8 cellular contexts compared by ENCODE assay signal in genomic region chr19:12994701-12995595, GRCh38. TPM values are rescaled to one million over a fixed set of nuclear protein-coding genes. Genes with fewer than 3 reads are reported as not detected.
DNase-seq lines count a peak whose midpoint lies in the region; ATAC-seq and TF ChIP-seq lines count a peak whose summit lies in the region.

TSS of gene NFIX (plus strand) at chr19:12995475. CDS start at chr19:12995838, 363 bp downstream.

- peaks cover 4% of the 10 kb centered on the region for H3K4me1 Mint-ChIP-seq in progenitor cell of endocrine pancreas (ENCODE audit: low read depth)

- H3K36me3 ChIP-seq in heart right ventricle: peaks cover 0 to 17% (median 7%) of the 10 kb centered on the region in 9 donors

- H3K27me3 ChIP-seq in heart right ventricle: peaks cover 0 to 11% (median 0%) of the 10 kb centered on the region in 7 donors

- ATAC-seq in heart right ventricle: peak; percentile 15 to 65 (median 33)

- peak within 1 kb of the TSS; percentile 70 to 95 (median 87) for H3K4me3 ChIP-seq in heart right ventricle

- H3K4me1 ChIP-seq in heart right ventricle: peaks cover 9 to 26% (median 19%) of the 10 kb centered on the region in 9 donors

- no peaks in the 10 kb centered on the region for H3K9me3 Mint-ChIP-seq in progenitor cell of endocrine pancreas (ENCODE audit: low read depth)

- no peaks in the 10 kb centered on the region for H3K36me3 Mint-ChIP-seq in progenitor cell of endocrine pancreas (ENCODE audit: insufficient read depth)

- H3K27me3 Mint-ChIP-seq in progenitor cell of endocrine pancreas: peaks cover 79% of the 10 kb centered on the region

- WGBS in adipose tissue, 3 donors: 9 to 16% (median 9%) methylated on average over 42 to 79 of the region's 84 CpGs
- 10 to 17% methylated on average over 46 to 84 of the region's 84 CpGs for WGBS in heart right ventricle, 2 donors

- DNase-seq in NCI-H2171 (lab: John Stamatoyannopoulos, UW): peak; percentile 39
- DNase-seq in NCI-H2171 treated with DMSO at 0.1 percent for 48 hours (lab: John Stamatoyannopoulos, UW): no peak
- DNase-seq in T follicular helper cell (ENCODE audit: low read depth): peak; percentile 38
- peak; percentile 77 to 78 for DNase-seq in heart right ventricle
- DNase-seq in progenitor cell of endocrine pancreas (ENCODE audit: low spot score, unreplicated experiment): peak; percentile 43
- no peak for DNase-seq in NCI-H187 (lab: John Stamatoyannopoulos, UW)
- DNase-seq in NCI-H2029 (lab: John Stamatoyannopoulos, UW): no peak

- intact Hi-C loops in heart right ventricle (cut with DNase I): loop anchor here in 7 of 10 donors (5.0 to 10.0 kb wide), 6 partner anchors 32 to 92 kb away; no protein-coding TSS in a partner anchor

- TF ChIP-seq CTCF in heart right ventricle (IDR thresholded peaks at IDR 0.05) (no peak), progenitor cell of endocrine pancreas (IDR thresholded peaks at IDR 0.05; ENCODE audit: unreplicated experiment) (no peak)

- peak within 1 kb of the TSS; percentile 83 for H3K4me3 Mint-ChIP-seq in progenitor cell of endocrine pancreas (ENCODE audit: low read depth)

- H3K27ac Mint-ChIP-seq in progenitor cell of endocrine pancreas: no peak within 1 kb of the TSS

- H3K9me3 ChIP-seq in heart right ventricle: no peaks in the 10 kb centered on the region

- H3K27ac ChIP-seq in adipose tissue (ENCODE audit: low read depth, low read length) (peak within 1 kb of the TSS; percentile 21), heart right ventricle (peak within 1 kb of the TSS; percentile 85 to 95 (median 92))

RNA-seq across cellular contexts. Expression of gene NFIX, which starts in this region (rescaled TPM):
- polyA plus RNA-seq in adipose tissue (10 to 100 TPM; 12.3 to 88.6 (median 77.6) TPM), heart right ventricle (10 to 100 TPM; 16.8 to 34.2 TPM)
- total RNA-seq in heart right ventricle (100 to 1,000 TPM; 111 to 162 (median 145) TPM), progenitor cell of endocrine pancreas (0.46 and 0.51 TPM in 2 replicates)

Comparison
In these comparisons a context has a peak if more than half of its experiments do, and no peak if none do; other contexts are left out.
1. RNA of gene NFIX (total RNA-seq): 111 to 162 TPM in heart right ventricle; 0.46 to 0.51 TPM in progenitor cell of endocrine pancreas; every median in the first group is over 10 times any median in the second.
2. DNase-seq: peak in NCI-H2171 (single experiment), T follicular helper cell (single experiment) and heart right ventricle (2 of 2); none in NCI-H2171 treated with DMSO at 0.1 percent for 48 hours (single experiment), NCI-H187 (0 of 2) and NCI-H2029 (single experiment).
3. Peak in DNase-seq in progenitor cell of endocrine pancreas; RNA of the gene not detected or under 1 TPM.